Comparison of ENCODE assay signal across 1 cellular context in genomic region chrX:39855748-39856129, GRCh38.
TF ChIP-seq lines count a peak whose summit lies in the region.

No MANE protein-coding gene starts in this region.

TF ChIP-seq in GM12878, 131 proteins besides CTCF, POLR2A, EP300 and RAD21 (continued from another document):
- TF ChIP-seq, protein P1, sequence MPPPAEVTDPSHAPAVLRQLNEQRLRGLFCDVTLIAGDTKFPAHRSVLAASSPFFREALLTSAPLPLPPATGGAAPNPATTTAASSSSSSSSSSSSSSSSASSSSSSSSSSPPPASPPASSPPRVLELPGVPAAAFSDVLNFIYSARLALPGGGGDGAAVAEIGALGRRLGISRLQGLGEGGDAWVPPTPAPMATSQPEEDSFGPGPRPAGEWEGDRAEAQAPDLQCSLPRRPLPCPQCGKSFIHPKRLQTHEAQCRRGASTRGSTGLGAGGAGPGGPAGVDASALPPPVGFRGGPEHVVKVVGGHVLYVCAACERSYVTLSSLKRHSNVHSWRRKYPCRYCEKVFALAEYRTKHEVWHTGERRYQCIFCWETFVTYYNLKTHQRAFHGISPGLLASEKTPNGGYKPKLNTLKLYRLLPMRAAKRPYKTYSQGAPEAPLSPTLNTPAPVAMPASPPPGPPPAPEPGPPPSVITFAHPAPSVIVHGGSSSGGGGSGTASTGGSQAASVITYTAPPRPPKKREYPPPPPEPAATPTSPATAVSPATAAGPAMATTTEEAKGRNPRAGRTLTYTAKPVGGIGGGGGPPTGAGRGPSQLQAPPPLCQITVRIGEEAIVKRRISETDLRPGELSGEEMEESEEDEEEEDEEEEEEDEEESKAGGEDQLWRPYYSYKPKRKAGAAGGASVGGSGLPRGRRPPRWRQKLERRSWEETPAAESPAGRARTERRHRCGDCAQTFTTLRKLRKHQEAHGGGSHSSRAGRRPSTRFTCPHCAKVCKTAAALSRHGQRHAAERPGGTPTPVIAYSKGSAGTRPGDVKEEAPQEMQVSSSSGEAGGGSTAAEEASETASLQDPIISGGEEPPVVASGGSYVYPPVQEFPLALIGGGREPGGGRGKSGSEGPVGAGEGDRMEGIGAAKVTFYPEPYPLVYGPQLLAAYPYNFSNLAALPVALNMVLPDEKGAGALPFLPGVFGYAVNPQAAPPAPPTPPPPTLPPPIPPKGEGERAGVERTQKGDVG (CRISPR knock-in tag; IDR thresholded peaks at IDR 0.05): no peak
- no peak for TF ChIP-seq BACH1 (IDR thresholded peaks at IDR 0.05; ENCODE audit: borderline replicate concordance)
- TF ChIP-seq SREBF1 (IDR thresholded peaks at IDR 0.05; ENCODE audit: low read length): no peak
- TF ChIP-seq TARDBP (IDR thresholded peaks at IDR 0.05; ENCODE audit: borderline replicate concordance): no peak
- no peak for TF ChIP-seq ZNF274 (IDR thresholded peaks at IDR 0.05; ENCODE audit: insufficient read depth, insufficient read length)
- no peak for TF ChIP-seq KLF5 (IDR thresholded peaks at IDR 0.05; ENCODE audit: partially characterized antibody)
- no peak for TF ChIP-seq FOS (IDR thresholded peaks at IDR 0.05; ENCODE audit: borderline replicate concordance, extremely low read depth, insufficient read length)
- TF ChIP-seq ATF2 (IDR thresholded peaks at IDR 0.05; ENCODE audit: low read length): peak; percentile 10; the same call in 1 of the 2 replicates
- TF ChIP-seq, protein P2, sequence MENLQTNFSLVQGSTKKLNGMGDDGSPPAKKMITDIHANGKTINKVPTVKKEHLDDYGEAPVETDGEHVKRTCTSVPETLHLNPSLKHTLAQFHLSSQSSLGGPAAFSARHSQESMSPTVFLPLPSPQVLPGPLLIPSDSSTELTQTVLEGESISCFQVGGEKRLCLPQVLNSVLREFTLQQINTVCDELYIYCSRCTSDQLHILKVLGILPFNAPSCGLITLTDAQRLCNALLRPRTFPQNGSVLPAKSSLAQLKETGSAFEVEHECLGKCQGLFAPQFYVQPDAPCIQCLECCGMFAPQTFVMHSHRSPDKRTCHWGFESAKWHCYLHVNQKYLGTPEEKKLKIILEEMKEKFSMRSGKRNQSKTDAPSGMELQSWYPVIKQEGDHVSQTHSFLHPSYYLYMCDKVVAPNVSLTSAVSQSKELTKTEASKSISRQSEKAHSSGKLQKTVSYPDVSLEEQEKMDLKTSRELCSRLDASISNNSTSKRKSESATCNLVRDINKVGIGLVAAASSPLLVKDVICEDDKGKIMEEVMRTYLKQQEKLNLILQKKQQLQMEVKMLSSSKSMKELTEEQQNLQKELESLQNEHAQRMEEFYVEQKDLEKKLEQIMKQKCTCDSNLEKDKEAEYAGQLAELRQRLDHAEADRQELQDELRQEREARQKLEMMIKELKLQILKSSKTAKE (IDR thresholded peaks at IDR 0.05; ENCODE audit: low read depth, poor library complexity, severe bottlenecking): no peak
- no peak for TF ChIP-seq ZSCAN29 (IDR thresholded peaks at IDR 0.05)
- TF ChIP-seq, protein P3, sequence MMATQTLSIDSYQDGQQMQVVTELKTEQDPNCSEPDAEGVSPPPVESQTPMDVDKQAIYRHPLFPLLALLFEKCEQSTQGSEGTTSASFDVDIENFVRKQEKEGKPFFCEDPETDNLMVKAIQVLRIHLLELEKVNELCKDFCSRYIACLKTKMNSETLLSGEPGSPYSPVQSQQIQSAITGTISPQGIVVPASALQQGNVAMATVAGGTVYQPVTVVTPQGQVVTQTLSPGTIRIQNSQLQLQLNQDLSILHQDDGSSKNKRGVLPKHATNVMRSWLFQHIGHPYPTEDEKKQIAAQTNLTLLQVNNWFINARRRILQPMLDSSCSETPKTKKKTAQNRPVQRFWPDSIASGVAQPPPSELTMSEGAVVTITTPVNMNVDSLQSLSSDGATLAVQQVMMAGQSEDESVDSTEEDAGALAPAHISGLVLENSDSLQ (IDR thresholded peaks at IDR 0.05): no peak
- TF ChIP-seq CREB1 (IDR thresholded peaks at IDR 0.05; ENCODE audit: low read depth): peak; percentile 76; the same call in 1 of the 2 replicates
